In the genomic region with DNA sequence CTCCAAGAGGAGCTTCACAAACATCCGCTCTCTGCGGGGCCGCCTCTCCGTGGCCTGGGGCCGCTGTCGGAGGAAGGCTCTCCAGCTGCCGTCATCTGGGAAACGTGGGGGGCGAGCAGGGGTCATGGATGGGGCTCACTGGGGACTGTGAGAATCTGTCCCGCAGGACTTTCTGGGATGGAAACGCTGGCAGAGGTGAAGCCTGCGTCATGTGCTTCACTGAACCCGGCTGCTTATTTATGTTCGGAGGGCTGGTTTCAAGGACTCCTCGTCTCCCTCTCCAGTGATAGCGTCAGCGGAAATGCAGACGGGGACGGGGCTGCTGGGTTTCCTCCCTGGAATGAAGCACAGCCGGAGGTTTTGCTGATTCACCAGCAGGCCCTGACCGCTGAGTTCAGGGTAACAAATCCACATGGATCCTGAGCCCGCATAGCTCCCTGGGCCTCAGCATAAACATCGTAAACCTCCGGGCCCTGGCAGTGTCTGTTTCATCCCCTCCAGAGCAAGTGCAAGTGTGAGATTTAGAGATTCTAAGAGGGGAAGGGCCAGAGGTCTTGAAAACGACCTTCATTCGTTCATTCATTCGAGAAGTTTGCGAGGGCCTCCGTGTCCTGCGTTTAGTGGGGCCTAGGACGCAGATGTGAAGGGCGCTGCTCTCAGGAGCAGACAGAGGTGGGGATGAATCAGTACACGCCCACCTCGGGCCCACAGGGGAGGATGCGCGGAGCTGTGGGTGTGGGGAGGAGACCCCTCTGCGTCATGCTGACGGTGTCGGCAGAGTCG, we compare ENCODE assay signal across 2 cellular contexts.
TF ChIP-seq lines count a peak whose summit lies in the region.

No MANE protein-coding gene starts in this region.

TF ChIP-seq in IMR-90, 13 proteins besides CTCF, POLR2A, EP300 and RAD21:
- peak; percentile 79 for TF ChIP-seq MAZ (IDR thresholded peaks at IDR 0.05; ENCODE audit: borderline replicate concordance, low read depth, low read length)
- no peak for TF ChIP-seq CEBPB (IDR thresholded peaks at IDR 0.05; ENCODE audit: low read depth, low read length)
- peak; percentile 77; the same call in 1 of the 2 replicates for TF ChIP-seq MXI1 (IDR thresholded peaks at IDR 0.05; ENCODE audit: borderline replicate concordance, low read depth, low read length)
- TF ChIP-seq RFX5 (IDR thresholded peaks at IDR 0.05; ENCODE audit: low read depth, low read length): no peak
- TF ChIP-seq, protein P1, sequence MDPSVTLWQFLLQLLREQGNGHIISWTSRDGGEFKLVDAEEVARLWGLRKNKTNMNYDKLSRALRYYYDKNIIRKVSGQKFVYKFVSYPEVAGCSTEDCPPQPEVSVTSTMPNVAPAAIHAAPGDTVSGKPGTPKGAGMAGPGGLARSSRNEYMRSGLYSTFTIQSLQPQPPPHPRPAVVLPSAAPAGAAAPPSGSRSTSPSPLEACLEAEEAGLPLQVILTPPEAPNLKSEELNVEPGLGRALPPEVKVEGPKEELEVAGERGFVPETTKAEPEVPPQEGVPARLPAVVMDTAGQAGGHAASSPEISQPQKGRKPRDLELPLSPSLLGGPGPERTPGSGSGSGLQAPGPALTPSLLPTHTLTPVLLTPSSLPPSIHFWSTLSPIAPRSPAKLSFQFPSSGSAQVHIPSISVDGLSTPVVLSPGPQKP (IDR thresholded peaks at IDR 0.05; ENCODE audit: borderline replicate concordance, low read depth, low read length): no peak
- TF ChIP-seq MAFK (IDR thresholded peaks at IDR 0.05; ENCODE audit: low read depth, low read length): peak; percentile 89
- peak; percentile 3; the same call in 1 of the 2 replicates for TF ChIP-seq CHD1 (IDR thresholded peaks at IDR 0.05; ENCODE audit: low read depth, low read length)
- TF ChIP-seq USF2 (IDR thresholded peaks at IDR 0.05; ENCODE audit: low read depth, low read length): peak; percentile 70
- TF ChIP-seq NFE2L2 (IDR thresholded peaks at IDR 0.05; ENCODE audit: low read depth, low read length): peak; percentile 96
- peak; percentile 93 for TF ChIP-seq FOS (IDR thresholded peaks at IDR 0.05; ENCODE audit: low read depth, low read length)
- no peak for TF ChIP-seq RCOR1 (IDR thresholded peaks at IDR 0.05; ENCODE audit: insufficient replicate concordance, low read length)
- TF ChIP-seq SMC3 (IDR thresholded peaks at IDR 0.05; ENCODE audit: low read depth, low read length): peak; percentile 42; the same call in 1 of the 2 replicates
- peak; percentile 33 for TF ChIP-seq BHLHE40 (IDR thresholded peaks at IDR 0.05; ENCODE audit: low read depth, low read length)

TF ChIP-seq in HepG2, 621 proteins besides CTCF, POLR2A, EP300 and RAD21 (continues in another document):
- TF ChIP-seq ZNF841 (CRISPR knock-in tag; IDR thresholded peaks at IDR 0.05; ENCODE audit: borderline replicate concordance): no peak
- no peak for TF ChIP-seq TBX2 (CRISPR knock-in tag; IDR thresholded peaks at IDR 0.05; ENCODE audit: borderline replicate concordance)
- 0 out of 2 replicates have a peak, but pooled peaks have one; percentile 30 for TF ChIP-seq SPEN (CRISPR knock-in tag; IDR thresholded peaks at IDR 0.05; ENCODE audit: low read depth)
- TF ChIP-seq RFXANK (CRISPR knock-in tag; IDR thresholded peaks at IDR 0.05): no peak
- peak; percentile 13; the same call in 1 of the 2 replicates for TF ChIP-seq PHF8 (CRISPR knock-in tag; IDR thresholded peaks at IDR 0.05)
- TF ChIP-seq AGO2 (optimal IDR thresholded peaks at IDR 0.05; ENCODE audit: low read depth, low read length): no peak
- TF ChIP-seq ZFAT (CRISPR knock-in tag; conservative IDR thresholded peaks at IDR 0.05): no peak
- no peak for TF ChIP-seq REL (CRISPR knock-in tag; conservative IDR thresholded peaks at IDR 0.05)
- TF ChIP-seq ZNF10 (CRISPR knock-in tag; IDR thresholded peaks at IDR 0.05; ENCODE audit: borderline replicate concordance, low read depth): no peak
- no peak for TF ChIP-seq THAP8 (CRISPR knock-in tag; IDR thresholded peaks at IDR 0.05; ENCODE audit: borderline replicate concordance)
- no peak for TF ChIP-seq SSRP1 (CRISPR knock-in tag; IDR thresholded peaks at IDR 0.05)
- TF ChIP-seq, protein P2, sequence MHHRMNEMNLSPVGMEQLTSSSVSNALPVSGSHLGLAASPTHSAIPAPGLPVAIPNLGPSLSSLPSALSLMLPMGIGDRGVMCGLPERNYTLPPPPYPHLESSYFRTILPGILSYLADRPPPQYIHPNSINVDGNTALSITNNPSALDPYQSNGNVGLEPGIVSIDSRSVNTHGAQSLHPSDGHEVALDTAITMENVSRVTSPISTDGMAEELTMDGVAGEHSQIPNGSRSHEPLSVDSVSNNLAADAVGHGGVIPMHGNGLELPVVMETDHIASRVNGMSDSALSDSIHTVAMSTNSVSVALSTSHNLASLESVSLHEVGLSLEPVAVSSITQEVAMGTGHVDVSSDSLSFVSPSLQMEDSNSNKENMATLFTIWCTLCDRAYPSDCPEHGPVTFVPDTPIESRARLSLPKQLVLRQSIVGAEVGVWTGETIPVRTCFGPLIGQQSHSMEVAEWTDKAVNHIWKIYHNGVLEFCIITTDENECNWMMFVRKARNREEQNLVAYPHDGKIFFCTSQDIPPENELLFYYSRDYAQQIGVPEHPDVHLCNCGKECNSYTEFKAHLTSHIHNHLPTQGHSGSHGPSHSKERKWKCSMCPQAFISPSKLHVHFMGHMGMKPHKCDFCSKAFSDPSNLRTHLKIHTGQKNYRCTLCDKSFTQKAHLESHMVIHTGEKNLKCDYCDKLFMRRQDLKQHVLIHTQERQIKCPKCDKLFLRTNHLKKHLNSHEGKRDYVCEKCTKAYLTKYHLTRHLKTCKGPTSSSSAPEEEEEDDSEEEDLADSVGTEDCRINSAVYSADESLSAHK (CRISPR knock-in tag; IDR thresholded peaks at IDR 0.05; ENCODE audit: borderline replicate concordance): no peak
- no peak for TF ChIP-seq CBX2 (IDR thresholded peaks at IDR 0.05; ENCODE audit: low read depth, low read length)
- no peak for TF ChIP-seq CBX2 (CRISPR knock-in tag; IDR thresholded peaks at IDR 0.05; ENCODE audit: low read depth)
- TF ChIP-seq, protein P3, sequence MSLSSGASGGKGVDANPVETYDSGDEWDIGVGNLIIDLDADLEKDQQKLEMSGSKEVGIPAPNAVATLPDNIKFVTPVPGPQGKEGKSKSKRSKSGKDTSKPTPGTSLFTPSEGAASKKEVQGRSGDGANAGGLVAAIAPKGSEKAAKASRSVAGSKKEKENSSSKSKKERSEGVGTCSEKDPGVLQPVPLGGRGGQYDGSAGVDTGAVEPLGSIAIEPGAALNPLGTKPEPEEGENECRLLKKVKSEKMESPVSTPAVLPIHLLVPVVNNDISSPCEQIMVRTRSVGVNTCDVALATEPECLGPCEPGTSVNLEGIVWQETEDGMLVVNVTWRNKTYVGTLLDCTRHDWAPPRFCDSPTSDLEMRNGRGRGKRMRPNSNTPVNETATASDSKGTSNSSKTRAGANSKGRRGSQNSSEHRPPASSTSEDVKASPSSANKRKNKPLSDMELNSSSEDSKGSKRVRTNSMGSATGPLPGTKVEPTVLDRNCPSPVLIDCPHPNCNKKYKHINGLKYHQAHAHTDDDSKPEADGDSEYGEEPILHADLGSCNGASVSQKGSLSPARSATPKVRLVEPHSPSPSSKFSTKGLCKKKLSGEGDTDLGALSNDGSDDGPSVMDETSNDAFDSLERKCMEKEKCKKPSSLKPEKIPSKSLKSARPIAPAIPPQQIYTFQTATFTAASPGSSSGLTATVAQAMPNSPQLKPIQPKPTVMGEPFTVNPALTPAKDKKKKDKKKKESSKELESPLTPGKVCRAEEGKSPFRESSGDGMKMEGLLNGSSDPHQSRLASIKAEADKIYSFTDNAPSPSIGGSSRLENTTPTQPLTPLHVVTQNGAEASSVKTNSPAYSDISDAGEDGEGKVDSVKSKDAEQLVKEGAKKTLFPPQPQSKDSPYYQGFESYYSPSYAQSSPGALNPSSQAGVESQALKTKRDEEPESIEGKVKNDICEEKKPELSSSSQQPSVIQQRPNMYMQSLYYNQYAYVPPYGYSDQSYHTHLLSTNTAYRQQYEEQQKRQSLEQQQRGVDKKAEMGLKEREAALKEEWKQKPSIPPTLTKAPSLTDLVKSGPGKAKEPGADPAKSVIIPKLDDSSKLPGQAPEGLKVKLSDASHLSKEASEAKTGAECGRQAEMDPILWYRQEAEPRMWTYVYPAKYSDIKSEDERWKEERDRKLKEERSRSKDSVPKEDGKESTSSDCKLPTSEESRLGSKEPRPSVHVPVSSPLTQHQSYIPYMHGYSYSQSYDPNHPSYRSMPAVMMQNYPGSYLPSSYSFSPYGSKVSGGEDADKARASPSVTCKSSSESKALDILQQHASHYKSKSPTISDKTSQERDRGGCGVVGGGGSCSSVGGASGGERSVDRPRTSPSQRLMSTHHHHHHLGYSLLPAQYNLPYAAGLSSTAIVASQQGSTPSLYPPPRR (CRISPR knock-in tag; IDR thresholded peaks at IDR 0.05; ENCODE audit: borderline replicate concordance): no peak
- no peak for TF ChIP-seq ZNF660 (CRISPR knock-in tag; IDR thresholded peaks at IDR 0.05; ENCODE audit: borderline replicate concordance, low read depth)
- no peak for TF ChIP-seq MTERF4 (CRISPR knock-in tag; IDR thresholded peaks at IDR 0.05)
- TF ChIP-seq ISX (CRISPR knock-in tag; conservative IDR thresholded peaks at IDR 0.05): no peak
- no peak for TF ChIP-seq ZNF615 (CRISPR knock-in tag; IDR thresholded peaks at IDR 0.05; ENCODE audit: borderline replicate concordance)
- TF ChIP-seq ZNF556 (CRISPR knock-in tag; IDR thresholded peaks at IDR 0.05; ENCODE audit: borderline replicate concordance): no peak
- TF ChIP-seq GLMP (CRISPR knock-in tag; IDR thresholded peaks at IDR 0.05; ENCODE audit: borderline replicate concordance): no peak
- TF ChIP-seq ZNF18 (CRISPR knock-in tag; IDR thresholded peaks at IDR 0.05; ENCODE audit: insufficient replicate concordance): no peak
- TF ChIP-seq CSRNP2 (CRISPR knock-in tag; conservative IDR thresholded peaks at IDR 0.05; ENCODE audit: low read depth): no peak
- no peak for TF ChIP-seq ZNF343 (CRISPR knock-in tag; IDR thresholded peaks at IDR 0.05)
- no peak for TF ChIP-seq FOXA3 (CRISPR knock-in tag; IDR thresholded peaks at IDR 0.05)
- TF ChIP-seq ZNF687 (CRISPR knock-in tag; IDR thresholded peaks at IDR 0.05): peak; percentile 55
- no peak for TF ChIP-seq SP4 (CRISPR knock-in tag; IDR thresholded peaks at IDR 0.05)
